In the genomic region with DNA sequence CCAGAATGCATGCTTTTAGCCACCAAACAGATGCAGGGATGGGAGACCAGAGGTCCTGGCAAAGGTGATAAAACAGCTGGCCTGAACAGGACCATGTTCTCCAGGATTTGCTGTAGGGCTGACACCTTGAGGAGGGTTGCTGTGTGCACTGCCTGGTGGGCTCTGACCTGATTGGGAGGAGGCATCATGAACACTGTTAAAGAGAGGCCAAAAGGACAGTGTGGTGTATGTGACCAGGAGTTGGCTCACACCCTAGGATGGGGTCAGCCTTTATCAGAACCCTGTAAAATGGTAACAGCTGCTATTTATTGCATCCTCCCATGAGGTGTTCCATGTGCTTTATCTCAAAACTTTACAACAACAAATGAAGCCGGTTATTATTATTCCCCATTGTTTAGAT, we compare ENCODE assay signal across 11 cellular contexts. TPM values are rescaled to one million over a fixed set of nuclear protein-coding genes. Genes with fewer than 3 reads are reported as not detected.
"Had no signal": no experiment of that assay in that cellular context is flagged by ENCODE, and none has a peak within 500 bp of the region (broad histone marks: within the 10 kb centered on the region; RNA-seq: fewer than 3 reads in every experiment).

No MANE protein-coding gene starts in this region.

- H3K4me1 ChIP-seq: HAP-1 had no signal

- H3K9ac ChIP-seq: GM23248 had no signal

- H3K36me3 Mint-ChIP-seq: IgD-negative memory B cell had no signal

- H3K4me3 ChIP-seq: GM23248, HAP-1 had no signal

- H3K36me3 ChIP-seq: HAP-1 had no signal

- H3K27ac ChIP-seq: GM23248 had no signal

- H2AFZ ChIP-seq: GM23248 had no signal

- DNase-seq: GM23248, GOT3, H7, HFFc6, KBM-7 had no signal

- H3K9me3 Mint-ChIP-seq: HFFc6 had no signal

- ATAC-seq: HCT116, HepG2 had no signal

- H3K9me3 ChIP-seq: HAP-1 had no signal

- H3K4me3 Mint-ChIP-seq: HFFc6, IgD-negative memory B cell had no signal

- H3K27ac Mint-ChIP-seq: HFFc6, IgD-negative memory B cell had no signal

RNA-seq across cellular contexts. Expression of a gene that starts 8.8 kb away (rescaled TPM):
- total RNA-seq: GM23248, H4, HepG2, HFFc6, HT-29 had no signal
- polyA plus RNA-seq: GM23248, IgD-negative memory B cell had no signal
